2 cellular contexts compared by ENCODE assay signal in the genomic region with DNA sequence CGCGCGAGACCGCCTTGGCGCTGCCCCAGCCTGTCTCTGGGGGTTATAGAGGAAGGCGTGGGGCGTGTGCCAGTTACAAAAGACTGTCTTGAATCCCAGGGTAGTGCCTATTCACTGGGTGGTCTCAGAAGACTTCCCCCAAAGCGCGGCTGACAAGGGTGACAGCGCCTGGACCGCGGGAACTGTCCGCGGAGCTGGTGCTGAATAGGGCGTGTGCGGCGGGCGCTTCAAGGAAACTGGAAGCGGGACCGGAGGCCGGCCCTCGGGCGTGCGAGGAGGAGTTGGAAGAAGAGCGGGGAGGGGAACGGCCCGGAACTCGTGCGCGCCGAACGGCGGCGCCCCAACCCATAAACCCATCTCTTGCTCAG.
TF ChIP-seq lines count a peak whose summit lies in the region.

No MANE protein-coding gene starts in this region.

TF ChIP-seq in A549, 52 proteins besides CTCF, POLR2A, EP300 and RAD21 (continued from another document):
- peak; percentile 97 for TF ChIP-seq REST (IDR thresholded peaks at IDR 0.05)
- no peak for TF ChIP-seq KDM5A (IDR thresholded peaks at IDR 0.05)
TF ChIP-seq in A549: peak in this region for 2.

TF ChIP-seq in HEK293, 187 proteins besides CTCF, POLR2A, EP300 and RAD21 (continued from another document):
- TF ChIP-seq REST (tag by site-specific recombination; IDR thresholded peaks at IDR 0.05) (peak; percentile 98), ZBTB17 (tag by site-specific recombination; IDR thresholded peaks at IDR 0.05) (peak; percentile 52; the same call in 1 of the 2 replicates), ZNF561 (tag by site-specific recombination; IDR thresholded peaks at IDR 0.05; ENCODE audit: borderline replicate concordance) (peak; percentile 33; the same call in 1 of the 2 replicates), ZBTB21 (tag by site-specific recombination; IDR thresholded peaks at IDR 0.05) (no peak)
